ENCODE assay signal across 8 cellular contexts in genomic region chr16:22630242-22630641, GRCh38.
"Had no signal": no experiment of that assay in that cellular context is flagged by ENCODE, and none has a peak within 500 bp of the region (broad histone marks: within the 10 kb centered on the region; RNA-seq: fewer than 3 reads in every experiment).

No MANE protein-coding gene starts in this region.

- FAIRE-seq: HTR-8/SVneo had no signal

- ATAC-seq: GM23338, HCT116 had no signal

- H3K36me3 ChIP-seq: HAP-1 had no signal

- H3K27ac Mint-ChIP-seq: GM23338, HFFc6, IgD-negative memory B cell had no signal

- H3K9me3 ChIP-seq: HAP-1 had no signal

- H3K9me3 Mint-ChIP-seq: GM23338, HFFc6, IgD-negative memory B cell had no signal

- DNase-seq: H7, KBM-7 had no signal

- H3K4me1 Mint-ChIP-seq: IgD-negative memory B cell had no signal

- H2AFZ ChIP-seq: GM23338 had no signal

- H3K4me3 Mint-ChIP-seq: GM23338, HFFc6, IgD-negative memory B cell had no signal

- H3K27me3 Mint-ChIP-seq: IgD-negative memory B cell had no signal

- H3K4me2 ChIP-seq: GM23338 had no signal

- H3K4me3 ChIP-seq: GM23338, HAP-1 had no signal
